In genomic region chr12:6067152-6067916, GRCh38 we compare ENCODE assay signal across 1 cellular context.
TF ChIP-seq lines count a peak whose summit lies in the region.

No MANE protein-coding gene starts in this region.

TF ChIP-seq in GM23338, 12 proteins besides CTCF, POLR2A, EP300 and RAD21 (continued from another document):
- TF ChIP-seq, protein P1, sequence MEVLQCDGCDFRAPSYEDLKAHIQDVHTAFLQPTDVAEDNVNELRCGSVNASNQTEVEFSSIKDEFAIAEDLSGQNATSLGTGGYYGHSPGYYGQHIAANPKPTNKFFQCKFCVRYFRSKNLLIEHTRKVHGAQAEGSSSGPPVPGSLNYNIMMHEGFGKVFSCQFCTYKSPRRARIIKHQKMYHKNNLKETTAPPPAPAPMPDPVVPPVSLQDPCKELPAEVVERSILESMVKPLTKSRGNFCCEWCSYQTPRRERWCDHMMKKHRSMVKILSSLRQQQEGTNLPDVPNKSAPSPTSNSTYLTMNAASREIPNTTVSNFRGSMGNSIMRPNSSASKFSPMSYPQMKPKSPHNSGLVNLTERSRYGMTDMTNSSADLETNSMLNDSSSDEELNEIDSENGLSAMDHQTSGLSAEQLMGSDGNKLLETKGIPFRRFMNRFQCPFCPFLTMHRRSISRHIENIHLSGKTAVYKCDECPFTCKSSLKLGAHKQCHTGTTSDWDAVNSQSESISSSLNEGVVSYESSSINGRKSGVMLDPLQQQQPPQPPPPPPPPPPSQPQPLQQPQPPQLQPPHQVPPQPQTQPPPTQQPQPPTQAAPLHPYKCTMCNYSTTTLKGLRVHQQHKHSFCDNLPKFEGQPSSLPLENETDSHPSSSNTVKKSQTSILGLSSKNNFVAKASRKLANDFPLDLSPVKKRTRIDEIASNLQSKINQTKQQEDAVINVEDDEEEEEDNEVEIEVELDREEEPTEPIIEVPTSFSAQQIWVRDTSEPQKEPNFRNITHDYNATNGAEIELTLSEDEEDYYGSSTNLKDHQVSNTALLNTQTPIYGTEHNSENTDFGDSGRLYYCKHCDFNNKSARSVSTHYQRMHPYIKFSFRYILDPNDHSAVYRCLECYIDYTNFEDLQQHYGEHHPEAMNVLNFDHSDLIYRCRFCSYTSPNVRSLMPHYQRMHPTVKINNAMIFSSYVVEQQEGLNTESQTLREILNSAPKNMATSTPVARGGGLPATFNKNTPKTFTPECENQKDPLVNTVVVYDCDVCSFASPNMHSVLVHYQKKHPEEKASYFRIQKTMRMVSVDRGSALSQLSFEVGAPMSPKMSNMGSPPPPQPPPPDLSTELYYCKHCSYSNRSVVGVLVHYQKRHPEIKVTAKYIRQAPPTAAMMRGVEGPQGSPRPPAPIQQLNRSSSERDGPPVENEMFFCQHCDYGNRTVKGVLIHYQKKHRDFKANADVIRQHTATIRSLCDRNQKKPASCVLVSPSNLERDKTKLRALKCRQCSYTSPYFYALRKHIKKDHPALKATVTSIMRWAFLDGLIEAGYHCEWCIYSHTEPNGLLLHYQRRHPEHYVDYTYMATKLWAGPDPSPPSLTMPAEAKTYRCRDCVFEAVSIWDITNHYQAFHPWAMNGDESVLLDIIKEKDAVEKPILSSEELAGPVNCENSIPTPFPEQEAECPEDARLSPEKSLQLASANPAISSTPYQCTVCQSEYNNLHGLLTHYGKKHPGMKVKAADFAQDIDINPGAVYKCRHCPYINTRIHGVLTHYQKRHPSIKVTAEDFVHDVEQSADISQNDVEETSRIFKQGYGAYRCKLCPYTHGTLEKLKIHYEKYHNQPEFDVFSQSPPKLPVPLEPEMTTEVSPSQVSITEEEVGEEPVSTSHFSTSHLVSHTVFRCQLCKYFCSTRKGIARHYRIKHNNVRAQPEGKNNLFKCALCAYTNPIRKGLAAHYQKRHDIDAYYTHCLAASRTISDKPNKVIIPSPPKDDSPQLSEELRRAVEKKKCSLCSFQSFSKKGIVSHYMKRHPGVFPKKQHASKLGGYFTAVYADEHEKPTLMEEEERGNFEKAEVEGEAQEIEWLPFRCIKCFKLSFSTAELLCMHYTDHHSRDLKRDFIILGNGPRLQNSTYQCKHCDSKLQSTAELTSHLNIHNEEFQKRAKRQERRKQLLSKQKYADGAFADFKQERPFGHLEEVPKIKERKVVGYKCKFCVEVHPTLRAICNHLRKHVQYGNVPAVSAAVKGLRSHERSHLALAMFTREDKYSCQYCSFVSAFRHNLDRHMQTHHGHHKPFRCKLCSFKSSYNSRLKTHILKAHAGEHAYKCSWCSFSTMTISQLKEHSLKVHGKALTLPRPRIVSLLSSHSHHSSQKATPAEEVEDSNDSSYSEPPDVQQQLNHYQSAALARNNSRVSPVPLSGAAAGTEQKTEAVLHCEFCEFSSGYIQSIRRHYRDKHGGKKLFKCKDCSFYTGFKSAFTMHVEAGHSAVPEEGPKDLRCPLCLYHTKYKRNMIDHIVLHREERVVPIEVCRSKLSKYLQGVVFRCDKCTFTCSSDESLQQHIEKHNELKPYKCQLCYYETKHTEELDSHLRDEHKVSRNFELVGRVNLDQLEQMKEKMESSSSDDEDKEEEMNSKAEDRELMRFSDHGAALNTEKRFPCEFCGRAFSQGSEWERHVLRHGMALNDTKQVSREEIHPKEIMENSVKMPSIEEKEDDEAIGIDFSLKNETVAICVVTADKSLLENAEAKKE (CRISPR knock-in tag; IDR thresholded peaks at IDR 0.05) = no peak
- no peak for TF ChIP-seq ZNF114 (CRISPR knock-in tag; IDR thresholded peaks at IDR 0.05)
- TF ChIP-seq NANOG (IDR thresholded peaks at IDR 0.05; ENCODE audit: borderline replicate concordance) = no peak
- no peak for TF ChIP-seq ZNF331 (CRISPR knock-in tag; IDR thresholded peaks at IDR 0.05; ENCODE audit: low read depth)
- TF ChIP-seq, protein P2, sequence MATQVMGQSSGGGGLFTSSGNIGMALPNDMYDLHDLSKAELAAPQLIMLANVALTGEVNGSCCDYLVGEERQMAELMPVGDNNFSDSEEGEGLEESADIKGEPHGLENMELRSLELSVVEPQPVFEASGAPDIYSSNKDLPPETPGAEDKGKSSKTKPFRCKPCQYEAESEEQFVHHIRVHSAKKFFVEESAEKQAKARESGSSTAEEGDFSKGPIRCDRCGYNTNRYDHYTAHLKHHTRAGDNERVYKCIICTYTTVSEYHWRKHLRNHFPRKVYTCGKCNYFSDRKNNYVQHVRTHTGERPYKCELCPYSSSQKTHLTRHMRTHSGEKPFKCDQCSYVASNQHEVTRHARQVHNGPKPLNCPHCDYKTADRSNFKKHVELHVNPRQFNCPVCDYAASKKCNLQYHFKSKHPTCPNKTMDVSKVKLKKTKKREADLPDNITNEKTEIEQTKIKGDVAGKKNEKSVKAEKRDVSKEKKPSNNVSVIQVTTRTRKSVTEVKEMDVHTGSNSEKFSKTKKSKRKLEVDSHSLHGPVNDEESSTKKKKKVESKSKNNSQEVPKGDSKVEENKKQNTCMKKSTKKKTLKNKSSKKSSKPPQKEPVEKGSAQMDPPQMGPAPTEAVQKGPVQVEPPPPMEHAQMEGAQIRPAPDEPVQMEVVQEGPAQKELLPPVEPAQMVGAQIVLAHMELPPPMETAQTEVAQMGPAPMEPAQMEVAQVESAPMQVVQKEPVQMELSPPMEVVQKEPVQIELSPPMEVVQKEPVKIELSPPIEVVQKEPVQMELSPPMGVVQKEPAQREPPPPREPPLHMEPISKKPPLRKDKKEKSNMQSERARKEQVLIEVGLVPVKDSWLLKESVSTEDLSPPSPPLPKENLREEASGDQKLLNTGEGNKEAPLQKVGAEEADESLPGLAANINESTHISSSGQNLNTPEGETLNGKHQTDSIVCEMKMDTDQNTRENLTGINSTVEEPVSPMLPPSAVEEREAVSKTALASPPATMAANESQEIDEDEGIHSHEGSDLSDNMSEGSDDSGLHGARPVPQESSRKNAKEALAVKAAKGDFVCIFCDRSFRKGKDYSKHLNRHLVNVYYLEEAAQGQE (IDR thresholded peaks at IDR 0.05; ENCODE audit: unreplicated experiment) = no peak
- TF ChIP-seq POLR2AphosphoS5 (IDR thresholded peaks at IDR 0.05; ENCODE audit: low read depth) = no peak
- TF ChIP-seq, protein P3, sequence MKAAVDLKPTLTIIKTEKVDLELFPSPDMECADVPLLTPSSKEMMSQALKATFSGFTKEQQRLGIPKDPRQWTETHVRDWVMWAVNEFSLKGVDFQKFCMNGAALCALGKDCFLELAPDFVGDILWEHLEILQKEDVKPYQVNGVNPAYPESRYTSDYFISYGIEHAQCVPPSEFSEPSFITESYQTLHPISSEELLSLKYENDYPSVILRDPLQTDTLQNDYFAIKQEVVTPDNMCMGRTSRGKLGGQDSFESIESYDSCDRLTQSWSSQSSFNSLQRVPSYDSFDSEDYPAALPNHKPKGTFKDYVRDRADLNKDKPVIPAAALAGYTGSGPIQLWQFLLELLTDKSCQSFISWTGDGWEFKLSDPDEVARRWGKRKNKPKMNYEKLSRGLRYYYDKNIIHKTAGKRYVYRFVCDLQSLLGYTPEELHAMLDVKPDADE (IDR thresholded peaks at IDR 0.05) = no peak
- TF ChIP-seq STAT1 (IDR thresholded peaks at IDR 0.05; ENCODE audit: unreplicated experiment) = no peak
TF ChIP-seq in GM23338: peak in this region for 0.
